In genomic region chr10:86446987-86447386, GRCh38 we compare ENCODE assay signal across 17 cellular contexts.
DNase-seq lines count a peak whose midpoint lies in the region; ATAC-seq and TF ChIP-seq lines count a peak whose summit lies in the region.
"Had no signal": no experiment of that assay in that cellular context is flagged by ENCODE, and none has a peak within 500 bp of the region (broad histone marks: within the 10 kb centered on the region; RNA-seq: fewer than 3 reads in every experiment).

No MANE protein-coding gene starts in this region.

- H3K27ac ChIP-seq in lower lobe of right lung, result peak overlapping the region; percentile 50
- H3K27ac ChIP-seq: coronary artery had no signal

- H3K36me3 ChIP-seq in lower lobe of right lung, result peaks cover 98% of the 10 kb centered on the region

- no peaks in the 10 kb centered on the region for H3K27me3 Mint-ChIP-seq in stimulated activated naive CD8-positive, alpha-beta T cell treated with anti-CD3 and anti-CD28 coated beads, Interleukin-15, Interleukin-2, amounts not matched to agents 100 ng/mL and 50 ng/mL, for 24 hours
- no peaks in the 10 kb centered on the region for H3K27me3 Mint-ChIP-seq in activated T-helper 2 cell treated with anti-CD3 and anti-CD28 coated beads, Interferon-gamma antibody, Interleukin-2, Interleukin-4, amounts not matched to agents 10 μg/mL and 5 μg/mL and 100 μg/mL, durations not matched to agents 14 hours and 24 hours and 36 hours (ENCODE audit: low read depth)
- H3K27me3 Mint-ChIP-seq: activated B cell treated with CpG ODN at 0.5 μM for 24 hours had no signal

- no peaks in the 10 kb centered on the region for H3K9me3 Mint-ChIP-seq in stimulated activated naive CD8-positive, alpha-beta T cell treated with anti-CD3 and anti-CD28 coated beads, Interleukin-15, Interleukin-2, amounts not matched to agents 100 ng/mL and 50 ng/mL, for 24 hours
- no peaks in the 10 kb centered on the region for H3K9me3 Mint-ChIP-seq in activated T-helper 2 cell treated with anti-CD3 and anti-CD28 coated beads, Interferon-gamma antibody, Interleukin-2, Interleukin-4, amounts not matched to agents 10 μg/mL and 5 μg/mL and 100 μg/mL, durations not matched to agents 14 hours and 24 hours and 36 hours

- no peak overlapping the region for H3K4me3 Mint-ChIP-seq in stimulated activated naive CD8-positive, alpha-beta T cell treated with anti-CD3 and anti-CD28 coated beads, Interleukin-15, Interleukin-2, amounts not matched to agents 100 ng/mL and 50 ng/mL, for 24 hours
- H3K4me3 Mint-ChIP-seq in activated T-helper 2 cell treated with anti-CD3 and anti-CD28 coated beads, Interferon-gamma antibody, Interleukin-2, Interleukin-4, amounts not matched to agents 10 μg/mL and 5 μg/mL and 100 μg/mL, durations not matched to agents 14 hours and 24 hours and 36 hours (ENCODE audit: low read depth), result no peak overlapping the region
- H3K4me3 Mint-ChIP-seq: activated B cell treated with CpG ODN at 0.5 μM for 24 hours had no signal

- H3K4me1 ChIP-seq in lower lobe of right lung, result peaks cover 8% of the 10 kb centered on the region

- TF ChIP-seq CTCF in lower lobe of right lung (IDR thresholded peaks at IDR 0.05), result no peak

- no peaks in the 10 kb centered on the region for H3K9me3 ChIP-seq in lower lobe of right lung
- H3K9me3 ChIP-seq: pancreas had no signal

- intact Hi-C loops in activated T-helper 2 cell treated with anti-CD3 and anti-CD28 coated beads, Interferon-gamma antibody, Interleukin-2, Interleukin-4, amounts not matched to agents 10 μg/mL and 5 μg/mL and 100 μg/mL, durations not matched to agents 14 hours and 24 hours and 36 hours (cut with micrococcal nuclease), result no loop called here
- intact Hi-C loops in lower lobe of right lung (cut with DNase I), result no loop called here

- H3K27me3 ChIP-seq in lower lobe of right lung (ENCODE audit: low read depth), result no peaks in the 10 kb centered on the region
- H3K27me3 ChIP-seq: pancreas had no signal

- DNase-seq in stimulated activated naive CD8-positive, alpha-beta T cell treated with anti-CD3 and anti-CD28 coated beads, Interleukin-15, Interleukin-2, amounts not matched to agents 100 U/mL and 50 U/mL, for 24 hours, result no peak
- DNase-seq in activated T-helper 2 cell treated with anti-CD3 and anti-CD28 coated beads, Interferon-gamma antibody, Interleukin-2, Interleukin-4, amounts not matched to agents 10 μg/mL and 5 μg/mL and 100 μg/mL, durations not matched to agents 14 hours and 24 hours and 36 hours (ENCODE audit: low spot score), result no peak
- DNase-seq in lower lobe of right lung (no peak), activated gamma-delta T cell treated with Interleukin-2 at 50 U/mL for 16 hours (no peak), H4 (ENCODE audit: low spot score) (no peak)
- DNase-seq in stimulated activated CD4-positive, alpha-beta T cell treated with anti-CD3 and anti-CD28 coated beads, Interleukin-2, amount 100 ng/mL, for 24 hours, result no peak
- DNase-seq: activated B cell treated with CpG ODN at 0.5 μM for 24 hours; activated gamma-delta T cell; C1 segment of cervical spinal cord; mesendoderm; NCI-H226; pancreas; stimulated activated CD8-positive, alpha-beta memory T cell treated with anti-CD3 and anti-CD28 coated beads, Interleukin-4, amount 100 ng/mL, for 48 hours had no signal

- H3K4me1 Mint-ChIP-seq in stimulated activated naive CD8-positive, alpha-beta T cell treated with anti-CD3 and anti-CD28 coated beads, Interleukin-15, Interleukin-2, amounts not matched to agents 100 ng/mL and 50 ng/mL, for 24 hours (ENCODE audit: low read depth), result peaks cover 41% of the 10 kb centered on the region
- peaks cover 21% of the 10 kb centered on the region for H3K4me1 Mint-ChIP-seq in activated T-helper 2 cell treated with anti-CD3 and anti-CD28 coated beads, Interferon-gamma antibody, Interleukin-2, Interleukin-4, amounts not matched to agents 10 μg/mL and 5 μg/mL and 100 μg/mL, durations not matched to agents 14 hours and 24 hours and 36 hours (ENCODE audit: low read depth)

- peak overlapping the region; percentile 69 for H3K27ac Mint-ChIP-seq in stimulated activated naive CD8-positive, alpha-beta T cell treated with anti-CD3 and anti-CD28 coated beads, Interleukin-15, Interleukin-2, amounts not matched to agents 100 ng/mL and 50 ng/mL, for 24 hours
- H3K27ac Mint-ChIP-seq in activated T-helper 2 cell treated with anti-CD3 and anti-CD28 coated beads, Interferon-gamma antibody, Interleukin-2, Interleukin-4, amounts not matched to agents 10 μg/mL and 5 μg/mL and 100 μg/mL, durations not matched to agents 14 hours and 24 hours and 36 hours, result peak overlapping the region; percentile 62
- H3K27ac Mint-ChIP-seq: activated B cell treated with CpG ODN at 0.5 μM for 24 hours had no signal

- no peak for ATAC-seq in stimulated activated naive CD8-positive, alpha-beta T cell treated with anti-CD3 and anti-CD28 coated beads, Interleukin-15, Interleukin-2, amounts not matched to agents 100 U/mL and 50 U/mL, for 24 hours
- ATAC-seq in lower lobe of right lung, result no peak
- no peak for ATAC-seq in HG03095 (IDR thresholded peaks at IDR 0.05; ENCODE audit: unreplicated experiment)
- ATAC-seq: SK-N-SH treated with all-trans-retinoic acid at 6 μM for 48 hours had no signal

- H3K36me3 Mint-ChIP-seq in stimulated activated naive CD8-positive, alpha-beta T cell treated with anti-CD3 and anti-CD28 coated beads, Interleukin-15, Interleukin-2, amounts not matched to agents 100 ng/mL and 50 ng/mL, for 24 hours (ENCODE audit: low read depth), result peaks cover 76% of the 10 kb centered on the region
- peaks cover 83% of the 10 kb centered on the region for H3K36me3 Mint-ChIP-seq in activated T-helper 2 cell treated with anti-CD3 and anti-CD28 coated beads, Interferon-gamma antibody, Interleukin-2, Interleukin-4, amounts not matched to agents 10 μg/mL and 5 μg/mL and 100 μg/mL, durations not matched to agents 14 hours and 24 hours and 36 hours (ENCODE audit: low read depth)

- H3K4me3 ChIP-seq in lower lobe of right lung, result no peak overlapping the region
- H3K4me3 ChIP-seq: coronary artery, pancreas had no signal
